Comparison of ENCODE assay signal across 24 cellular contexts in the genomic region with DNA sequence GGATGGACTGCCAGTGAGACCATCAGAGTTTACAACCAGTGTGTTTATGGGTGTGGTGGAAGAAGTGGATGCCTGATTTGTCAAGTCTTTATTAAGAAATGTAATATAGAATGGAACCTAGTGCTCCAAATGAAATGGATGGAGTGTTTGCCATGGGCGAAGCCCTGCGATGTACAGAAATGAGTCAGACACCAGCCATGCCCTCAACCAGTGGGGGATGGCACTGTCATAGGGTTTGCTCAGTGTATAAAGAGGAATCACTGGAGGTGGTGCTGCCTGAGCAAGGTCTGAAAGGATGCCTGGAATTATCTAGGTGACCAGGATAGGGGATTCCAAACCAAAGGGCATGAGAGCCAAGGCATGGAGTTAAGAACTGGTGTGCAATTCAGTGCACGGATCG.
"Had no signal": no experiment of that assay in that cellular context is flagged by ENCODE, and none has a peak within 500 bp of the region (broad histone marks: within the 10 kb centered on the region; RNA-seq: fewer than 3 reads in every experiment).

No MANE protein-coding gene starts in this region.

- H3K27ac Mint-ChIP-seq: naive B cell had no signal

- ATAC-seq: esophagus mucosa; gastroesophageal sphincter; lower lobe of right lung; psoas muscle; right lobe of liver; stimulated activated naive CD8-positive, alpha-beta T cell treated with anti-CD3 and anti-CD28 coated beads, Interleukin-15, Interleukin-2, amounts not matched to agents 100 U/mL and 50 U/mL, for 24 hours had no signal

- H3K4me1 Mint-ChIP-seq: naive B cell had no signal

- H3K4me3 Mint-ChIP-seq: naive B cell, nephron progenitor cell had no signal

- H3K36me3 Mint-ChIP-seq: naive B cell had no signal

- DNase-seq: cortex of kidney; dorsolateral prefrontal cortex; effector CD8-positive, alpha-beta T cell; glutamatergic neuron; islet precursor cell; left ventricle myocardium inferior; lower lobe of right lung; mesenchymal stem cell; midbrain; naive B cell; nephron progenitor cell; psoas muscle; retina; right lobe of liver; stimulated activated CD4-positive, alpha-beta T cell treated with anti-CD3 and anti-CD28 coated beads, Interleukin-12 subunit alpha, Interleukin-12 subunit beta, amount 100 ng/mL, for 4 hours; stimulated activated naive CD8-positive, alpha-beta T cell treated with anti-CD3 and anti-CD28 coated beads, Interleukin-15, Interleukin-2, amounts not matched to agents 100 U/mL and 50 U/mL, for 24 hours; tibial artery; upper lobe of left lung; uterus had no signal

- H3K27ac ChIP-seq: dorsolateral prefrontal cortex, gastroesophageal sphincter, left ventricle myocardium inferior, lower lobe of right lung, neutrophil, psoas muscle, right lobe of liver, skin epidermis, suprapubic skin, tibial artery, upper lobe of left lung, uterus had no signal

- H3K9me3 Mint-ChIP-seq: naive B cell, nephron progenitor cell had no signal
